23 cellular contexts compared by ENCODE assay signal in genomic region chr11:107736546-107736945, GRCh38. TPM values are rescaled to one million over a fixed set of nuclear protein-coding genes. Genes with fewer than 3 reads are reported as not detected.
DNase-seq lines count a peak whose midpoint lies in the region; ATAC-seq, FAIRE-seq and TF ChIP-seq lines count a peak whose summit lies in the region.
"Had no signal": no experiment of that assay in that cellular context is flagged by ENCODE, and none has a peak within 500 bp of the region (broad histone marks: within the 10 kb centered on the region; RNA-seq: fewer than 3 reads in every experiment).

No MANE protein-coding gene starts in this region.

- POLR2A ChIA-PET in activated naive CD8-positive, alpha-beta T cell treated with anti-CD3 and anti-CD28 coated beads, Interleukin-2, amount 10 ng/mL, durations not matched to agents 7 days and 5 days (lab: Charles Lee): no interaction called here

- FAIRE-seq in astrocyte (lab: Jason Lieb, UNC): peak; percentile 41
- FAIRE-seq: A549, GM12878, GM18507, H54 had no signal

- no peak overlapping the region for H3K9ac ChIP-seq in astrocyte (ENCODE audit: low read length)

- no peaks in the 10 kb centered on the region for H3K36me3 Mint-ChIP-seq in activated naive CD8-positive, alpha-beta T cell treated with anti-CD3 and anti-CD28 coated beads, Interleukin-2, amount 10 ng/mL, durations not matched to agents 7 days and 5 days
- H3K36me3 Mint-ChIP-seq in activated naive CD8-positive, alpha-beta T cell treated with anti-CD3 and anti-CD28 coated beads, Interleukin-2, amount 50 U/mL, for 24 hours (ENCODE audit: low read depth): no peaks in the 10 kb centered on the region
- H3K36me3 Mint-ChIP-seq in astrocyte (ENCODE audit: low read depth, unreplicated experiment): no peaks in the 10 kb centered on the region
- H3K36me3 Mint-ChIP-seq in activated T-helper 1 cell treated with anti-CD3 and anti-CD28 coated beads, Interleukin-12 subunit alpha, Interleukin-12 subunit beta, Interleukin-2, Interleukin-4 antibody, amounts not matched to agents 30 ng/mL and 10 ng/mL and 1 ng/mL, durations not matched to agents 14 hours and 24 hours and 36 hours (ENCODE audit: low read depth): no peaks in the 10 kb centered on the region
- H3K36me3 Mint-ChIP-seq: CD4-positive, alpha-beta memory T cell had no signal

- no peaks in the 10 kb centered on the region for H3K36me3 ChIP-seq in astrocyte (ENCODE audit: insufficient read depth, low read length)
- H3K36me3 ChIP-seq: HAP-1 had no signal

- TF ChIP-seq CTCF in astrocyte (IDR thresholded peaks at IDR 0.05; ENCODE audit: insufficient read depth, low read depth, low read length): no peak

- no peak overlapping the region for H2AFZ ChIP-seq in astrocyte (ENCODE audit: low read depth, low read length)

- no peaks in the 10 kb centered on the region for H3K4me1 Mint-ChIP-seq in activated naive CD8-positive, alpha-beta T cell treated with anti-CD3 and anti-CD28 coated beads, Interleukin-2, amount 10 ng/mL, durations not matched to agents 7 days and 5 days
- no peaks in the 10 kb centered on the region for H3K4me1 Mint-ChIP-seq in activated naive CD8-positive, alpha-beta T cell treated with anti-CD3 and anti-CD28 coated beads, Interleukin-2, amount 50 U/mL, for 24 hours
- H3K4me1 Mint-ChIP-seq in astrocyte (ENCODE audit: low read depth, unreplicated experiment): peaks cover 2% of the 10 kb centered on the region
- H3K4me1 Mint-ChIP-seq in activated T-helper 1 cell treated with anti-CD3 and anti-CD28 coated beads, Interleukin-12 subunit alpha, Interleukin-12 subunit beta, Interleukin-2, Interleukin-4 antibody, amounts not matched to agents 30 ng/mL and 10 ng/mL and 1 ng/mL, durations not matched to agents 14 hours and 24 hours and 36 hours (ENCODE audit: low read depth): no peaks in the 10 kb centered on the region
- H3K4me1 Mint-ChIP-seq: CD4-positive, alpha-beta memory T cell had no signal

- no peak overlapping the region for H3K4me3 ChIP-seq in astrocyte (ENCODE audit: insufficient read depth, low read depth, low read length)
- H3K4me3 ChIP-seq: A549, GM12878, HAP-1 had no signal

- DNase-seq in activated naive CD8-positive, alpha-beta T cell treated with anti-CD3 and anti-CD28 coated beads, Interleukin-2, amount 10 ng/mL, durations not matched to agents 7 days and 5 days: no peak
- no peak for DNase-seq in activated naive CD8-positive, alpha-beta T cell treated with anti-CD3 and anti-CD28 coated beads, Interleukin-2, amount 50 U/mL, for 24 hours
- DNase-seq in MV-4-11 (lab: John Stamatoyannopoulos, UW) (peak; percentile 12), astrocyte (ENCODE audit: low read depth) (no peak), NCI-H1417 treated with DMSO at 0.1 percent for 48 hours (lab: John Stamatoyannopoulos, UW) (no peak)
- DNase-seq in activated T-helper 1 cell treated with anti-CD3 and anti-CD28 coated beads, Interleukin-12 subunit alpha, Interleukin-12 subunit beta, Interleukin-2, Interleukin-4 antibody, amounts not matched to agents 30 ng/mL and 10 ng/mL and 1 ng/mL, durations not matched to agents 14 hours and 24 hours and 36 hours (ENCODE audit: low spot score): no peak
- DNase-seq: 8988T; ACHN; C1 segment of cervical spinal cord; Calu3; CD4-positive, alpha-beta memory T cell; COR-L47; DMS79; EL; GDM1; GOT3; HFFc6 had no signal

- peaks cover 25% of the 10 kb centered on the region for H3K27me3 Mint-ChIP-seq in activated naive CD8-positive, alpha-beta T cell treated with anti-CD3 and anti-CD28 coated beads, Interleukin-2, amount 10 ng/mL, durations not matched to agents 7 days and 5 days
- peaks cover 28% of the 10 kb centered on the region for H3K27me3 Mint-ChIP-seq in activated naive CD8-positive, alpha-beta T cell treated with anti-CD3 and anti-CD28 coated beads, Interleukin-2, amount 50 U/mL, for 24 hours
- no peaks in the 10 kb centered on the region for H3K27me3 Mint-ChIP-seq in astrocyte (ENCODE audit: low read depth, unreplicated experiment)
- H3K27me3 Mint-ChIP-seq in activated T-helper 1 cell treated with anti-CD3 and anti-CD28 coated beads, Interleukin-12 subunit alpha, Interleukin-12 subunit beta, Interleukin-2, Interleukin-4 antibody, amounts not matched to agents 30 ng/mL and 10 ng/mL and 1 ng/mL, durations not matched to agents 14 hours and 24 hours and 36 hours (ENCODE audit: insufficient read depth): peaks cover 12% of the 10 kb centered on the region

- H3K9me3 ChIP-seq in astrocyte (ENCODE audit: insufficient read depth, low read depth, low read length): no peaks in the 10 kb centered on the region

- H3K27ac Mint-ChIP-seq in activated naive CD8-positive, alpha-beta T cell treated with anti-CD3 and anti-CD28 coated beads, Interleukin-2, amount 10 ng/mL, durations not matched to agents 7 days and 5 days: peak overlapping the region; percentile 4
- no peak overlapping the region for H3K27ac Mint-ChIP-seq in activated naive CD8-positive, alpha-beta T cell treated with anti-CD3 and anti-CD28 coated beads, Interleukin-2, amount 50 U/mL, for 24 hours
- H3K27ac Mint-ChIP-seq in astrocyte (ENCODE audit: unreplicated experiment): no peak overlapping the region
- no peak overlapping the region for H3K27ac Mint-ChIP-seq in activated T-helper 1 cell treated with anti-CD3 and anti-CD28 coated beads, Interleukin-12 subunit alpha, Interleukin-12 subunit beta, Interleukin-2, Interleukin-4 antibody, amounts not matched to agents 30 ng/mL and 10 ng/mL and 1 ng/mL, durations not matched to agents 14 hours and 24 hours and 36 hours
- H3K27ac Mint-ChIP-seq: CD4-positive, alpha-beta memory T cell; HFFc6 had no signal

- no peaks in the 10 kb centered on the region for H4K20me1 ChIP-seq in astrocyte (ENCODE audit: insufficient read depth, low read length)

- H3K4me1 ChIP-seq in astrocyte (ENCODE audit: insufficient read depth, low read length): no peaks in the 10 kb centered on the region

- ATAC-seq in activated naive CD8-positive, alpha-beta T cell treated with anti-CD3 and anti-CD28 coated beads, Interleukin-2, amount 10 ng/mL, durations not matched to agents 7 days and 5 days (ENCODE audit: low read depth): no peak
- no peak for ATAC-seq in activated naive CD8-positive, alpha-beta T cell treated with anti-CD3 and anti-CD28 coated beads, Interleukin-2, amount 50 U/mL, for 24 hours
- no peak for ATAC-seq in HG02938 (IDR thresholded peaks at IDR 0.05; ENCODE audit: unreplicated experiment)
- ATAC-seq: A549, GM12878 had no signal

- H3K79me2 ChIP-seq in astrocyte (ENCODE audit: insufficient read depth, low read length): no peaks in the 10 kb centered on the region

- H3K4me2 ChIP-seq in astrocyte (ENCODE audit: low read length): no peak overlapping the region
- H3K4me2 ChIP-seq: A549 had no signal

- H3K9me3 Mint-ChIP-seq in activated naive CD8-positive, alpha-beta T cell treated with anti-CD3 and anti-CD28 coated beads, Interleukin-2, amount 10 ng/mL, durations not matched to agents 7 days and 5 days: peaks cover 2% of the 10 kb centered on the region
- no peaks in the 10 kb centered on the region for H3K9me3 Mint-ChIP-seq in activated naive CD8-positive, alpha-beta T cell treated with anti-CD3 and anti-CD28 coated beads, Interleukin-2, amount 50 U/mL, for 24 hours
- H3K9me3 Mint-ChIP-seq in astrocyte (ENCODE audit: unreplicated experiment): peaks cover 11% of the 10 kb centered on the region
- H3K9me3 Mint-ChIP-seq in activated T-helper 1 cell treated with anti-CD3 and anti-CD28 coated beads, Interleukin-12 subunit alpha, Interleukin-12 subunit beta, Interleukin-2, Interleukin-4 antibody, amounts not matched to agents 30 ng/mL and 10 ng/mL and 1 ng/mL, durations not matched to agents 14 hours and 24 hours and 36 hours: no peaks in the 10 kb centered on the region

- H3K4me3 Mint-ChIP-seq in activated naive CD8-positive, alpha-beta T cell treated with anti-CD3 and anti-CD28 coated beads, Interleukin-2, amount 10 ng/mL, durations not matched to agents 7 days and 5 days: no peak overlapping the region
- no peak overlapping the region for H3K4me3 Mint-ChIP-seq in activated naive CD8-positive, alpha-beta T cell treated with anti-CD3 and anti-CD28 coated beads, Interleukin-2, amount 50 U/mL, for 24 hours
- no peak overlapping the region for H3K4me3 Mint-ChIP-seq in astrocyte (ENCODE audit: unreplicated experiment)
- no peak overlapping the region for H3K4me3 Mint-ChIP-seq in activated T-helper 1 cell treated with anti-CD3 and anti-CD28 coated beads, Interleukin-12 subunit alpha, Interleukin-12 subunit beta, Interleukin-2, Interleukin-4 antibody, amounts not matched to agents 30 ng/mL and 10 ng/mL and 1 ng/mL, durations not matched to agents 14 hours and 24 hours and 36 hours
- H3K4me3 Mint-ChIP-seq: CD4-positive, alpha-beta memory T cell; HFFc6 had no signal

- intact Hi-C loops in activated T-helper 1 cell treated with anti-CD3 and anti-CD28 coated beads, Interleukin-12 subunit alpha, Interleukin-12 subunit beta, Interleukin-2, Interleukin-4 antibody, amounts not matched to agents 30 ng/mL and 10 ng/mL and 1 ng/mL, durations not matched to agents 14 hours and 24 hours and 36 hours (cut with micrococcal nuclease): no loop called here

- no peak overlapping the region for H3K27ac ChIP-seq in astrocyte (ENCODE audit: low read depth, low read length)
- H3K27ac ChIP-seq: A549 had no signal

- no peaks in the 10 kb centered on the region for H3K27me3 ChIP-seq in astrocyte (ENCODE audit: insufficient read depth, low read length)

RNA-seq across cellular contexts. Expression of gene SLN, which starts 24.7 kb away (rescaled TPM):
- total RNA-seq in activated naive CD8-positive, alpha-beta T cell treated with anti-CD3 and anti-CD28 coated beads, Interleukin-2, amount 10 ng/mL, durations not matched to agents 7 days and 5 days: not detected
- total RNA-seq in astrocyte: 4.9 and 8.0 TPM in 2 replicates
- not detected in 2 replicates for total RNA-seq in activated T-helper 1 cell treated with anti-CD3 and anti-CD28 coated beads, Interleukin-12 subunit alpha, Interleukin-12 subunit beta, Interleukin-2, Interleukin-4 antibody, amounts not matched to agents 30 ng/mL and 10 ng/mL and 1 ng/mL, durations not matched to agents 14 hours and 24 hours and 36 hours
- total RNA-seq: Calu3; CD4-positive, alpha-beta memory T cell; GM12878; HFFc6 had no signal
